Comparison of ENCODE assay signal across 12 cellular contexts in the genomic region with DNA sequence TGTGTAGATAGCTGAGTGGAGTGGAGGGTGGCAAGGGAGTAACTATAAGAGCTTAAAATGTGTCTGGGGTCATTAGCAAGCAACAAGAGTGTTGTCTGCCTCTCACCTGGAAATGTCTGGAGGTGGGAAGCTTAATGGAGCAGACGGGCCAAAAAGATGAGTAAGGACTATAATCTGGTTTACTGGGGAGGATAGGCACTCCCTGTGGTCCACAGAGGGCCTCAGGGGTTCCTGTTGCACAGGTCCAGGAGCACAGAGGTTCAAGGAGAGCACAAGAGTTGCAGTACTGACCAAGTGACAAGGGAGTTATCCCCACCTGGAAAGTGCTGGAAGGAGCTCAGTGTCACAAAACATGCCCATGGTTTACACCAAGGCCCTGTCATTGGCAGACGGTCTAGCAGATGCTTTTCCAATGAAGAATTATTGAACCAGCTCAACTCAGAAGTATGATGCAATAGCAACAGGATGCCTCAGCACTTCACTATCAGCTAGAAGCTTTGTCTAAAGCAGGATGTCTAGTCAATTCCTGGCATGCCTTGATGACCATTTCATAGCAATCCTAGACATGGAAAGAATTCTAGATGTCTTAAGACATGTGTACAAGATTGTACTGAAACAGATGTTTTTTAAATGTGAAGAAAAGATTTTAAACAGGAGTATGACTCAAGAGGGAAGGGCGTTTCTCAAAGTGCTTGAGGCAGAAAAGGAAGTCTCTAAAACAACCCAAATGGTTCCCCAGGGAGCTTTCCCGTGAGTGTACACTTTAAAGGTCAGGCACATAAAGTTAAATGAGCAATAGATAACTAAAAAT.
DNase-seq lines count a peak whose midpoint lies in the region; ATAC-seq, FAIRE-seq and TF ChIP-seq lines count a peak whose summit lies in the region.
"Had no signal": no experiment of that assay in that cellular context is flagged by ENCODE, and none has a peak within 500 bp of the region (broad histone marks: within the 10 kb centered on the region; RNA-seq: fewer than 3 reads in every experiment).

No MANE protein-coding gene starts in this region.

- H3K4me1 ChIP-seq in A549: peaks cover 18% of the 10 kb centered on the region
- H3K4me1 ChIP-seq in body of pancreas: no peaks in the 10 kb centered on the region
- H3K4me1 ChIP-seq: tibial nerve had no signal

- H3K4me2 ChIP-seq in A549: peak overlapping the region; percentile 36

- peak overlapping the region; percentile 64 to 71 for H3K27ac ChIP-seq in A549
- H3K27ac ChIP-seq in body of pancreas: no peak overlapping the region
- H3K27ac ChIP-seq: C4-2B had no signal

- FAIRE-seq in A549 (lab: Jason Lieb, UNC): no peak

- CTCF ChIA-PET in A549 (lab: Yijun Ruan, JAX): interaction anchor here (0.7 to 1.5 kb wide), 3 partner anchors 16 to 183 kb away, joined by 3 to 6 read pairs (median 3); no protein-coding TSS in a partner anchor

- H3K4me3 ChIP-seq in A549 (no peak overlapping the region), body of pancreas (no peak overlapping the region)
- H3K4me3 ChIP-seq: tibial nerve had no signal

- intact Hi-C loops in body of pancreas (cut with DNase I): no loop called here

- TF ChIP-seq POLR2A in A549 (IDR thresholded peaks at IDR 0.05; ENCODE audit: low read length) (no peak), body of pancreas (IDR thresholded peaks at IDR 0.05) (no peak)

- H3K9me3 ChIP-seq in A549 (no peaks in the 10 kb centered on the region), body of pancreas (no peaks in the 10 kb centered on the region)
- H3K9me3 ChIP-seq: tibial nerve had no signal

- TF ChIP-seq RAD21 in A549 (conservative IDR thresholded peaks at IDR 0.05 in 1 of 2, IDR thresholded peaks at IDR 0.05 in 1 of 2): no peak

- WGBS in A549 (ENCODE audit: missing lambda C conversion rate): 23% methylated on average over 4 of the region's 4 CpGs
- WGBS in body of pancreas, 2 donors: 54 to 62% methylated on average over 4 of the region's 4 CpGs

- ATAC-seq in A549 (peak; percentile 59 to 85), body of pancreas (peak; percentile 35), GM21447 (IDR thresholded peaks at IDR 0.05; ENCODE audit: unreplicated experiment) (no peak)

- TF ChIP-seq EP300 in A549 (IDR thresholded peaks at IDR 0.05): 0 out of 5 replicates have a peak, but pooled peaks of 1 of the 2 experiments have one; percentile 18

- POLR2A ChIA-PET in A549 (lab: Yijun Ruan, JAX): interaction anchor here (1.0 to 1.3 kb wide), 3 partner anchors 10 to 62 kb away, joined by 3 to 5 read pairs (median 4); a partner anchor contains a TSS

- TF ChIP-seq CTCF in A549 (IDR thresholded peaks at IDR 0.05) (no peak), body of pancreas (IDR thresholded peaks at IDR 0.05) (no peak)

- H3K36me3 ChIP-seq in body of pancreas (replicated peaks in 1 of 2; ENCODE audit: insufficient read depth in 1 of 2, low read depth in 2 of 2): no peaks in the 10 kb centered on the region
- H3K36me3 ChIP-seq: tibial nerve had no signal

- H3K27me3 ChIP-seq in body of pancreas: no peaks in the 10 kb centered on the region
- H3K27me3 ChIP-seq: tibial nerve had no signal

- DNase-seq in A549 (ENCODE audit: low read depth in 1 of 2, low spot score in 1 of 2) (peak in 1 of 2 experiments; percentile 60), HS-5 (ENCODE audit: low read depth) (peak; percentile 99), body of pancreas (peak in 1 of 4 donors; percentile 15), iris pigment epithelial cell (ENCODE audit: low read depth) (peak; percentile 98), DMS153 (lab: John Stamatoyannopoulos, UW) (no peak), GM19238 (ENCODE audit: insufficient read length, low spot score) (no peak)
- DNase-seq in stimulated activated CD4-positive, alpha-beta T cell treated with anti-CD3 and anti-CD28 coated beads, Interleukin-4, amount 100 ng/mL, for 4 hours: no peak
- DNase-seq: activated CD4-positive, alpha-beta T cell treated with anti-CD3 and anti-CD28 coated beads, Interleukin-2, amount 10 ng/mL, durations not matched to agents 7 days and 5 days; immature natural killer cell had no signal

TF ChIP-seq in A549, 52 proteins besides CTCF, POLR2A, EP300 and RAD21:
- TF ChIP-seq BHLHE40 (IDR thresholded peaks at IDR 0.05; ENCODE audit: low read depth, low read length) (no peak), JUNB (IDR thresholded peaks at IDR 0.05) (peak; percentile 67), HOXB5 (CRISPR knock-in tag; IDR thresholded peaks at IDR 0.05) (no peak), FOSL2 (IDR thresholded peaks at IDR 0.05) (0 out of 2 replicates have a peak, but pooled peaks have one; percentile 5), FOSL2 (CRISPR knock-in tag; IDR thresholded peaks at IDR 0.05) (0 out of 2 replicates have a peak, but pooled peaks have one; percentile 5), CEBPB (IDR thresholded peaks at IDR 0.05) (peak in 1 of 2 experiments; percentile 83; a peak in 2 of 4 replicates), SMC3 (IDR thresholded peaks at IDR 0.05) (peak; percentile 22; the same call in 1 of the 3 replicates)
- TF ChIP-seq, protein P1, sequence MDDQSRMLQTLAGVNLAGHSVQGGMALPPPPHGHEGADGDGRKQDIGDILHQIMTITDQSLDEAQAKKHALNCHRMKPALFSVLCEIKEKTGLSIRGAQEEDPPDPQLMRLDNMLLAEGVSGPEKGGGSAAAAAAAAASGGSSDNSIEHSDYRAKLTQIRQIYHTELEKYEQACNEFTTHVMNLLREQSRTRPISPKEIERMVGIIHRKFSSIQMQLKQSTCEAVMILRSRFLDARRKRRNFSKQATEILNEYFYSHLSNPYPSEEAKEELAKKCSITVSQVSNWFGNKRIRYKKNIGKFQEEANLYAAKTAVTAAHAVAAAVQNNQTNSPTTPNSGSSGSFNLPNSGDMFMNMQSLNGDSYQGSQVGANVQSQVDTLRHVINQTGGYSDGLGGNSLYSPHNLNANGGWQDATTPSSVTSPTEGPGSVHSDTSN (IDR thresholded peaks at IDR 0.05): no peak

Comparison
In these comparisons a context has a peak if more than half of its experiments do, and no peak if none do; other contexts are left out.
1. DNase-seq: peak in HS-5 (single experiment) and iris pigment epithelial cell (single experiment); none in DMS153 (single experiment), stimulated activated CD4-positive, alpha-beta T cell treated with anti-CD3 and anti-CD28 coated beads, Interleukin-4, amount 100 ng/mL, for 4 hours (0 of 2) and GM19238 (single experiment).
2. H3K27ac ChIP-seq: peak in A549 (2 of 2); none in body of pancreas (0 of 4).